Comparison of ENCODE assay signal across 1 cellular context in genomic region chr3:97970929-97971460, GRCh38.
TF ChIP-seq lines count a peak whose summit lies in the region.

No MANE protein-coding gene starts in this region.

TF ChIP-seq in HCT116, 20 proteins besides CTCF, POLR2A, EP300 and RAD21 (continued from another document):
- TF ChIP-seq ZNF274 (IDR thresholded peaks at IDR 0.05; ENCODE audit: low read depth, low read length): no peak
- TF ChIP-seq POLR2AphosphoS5 (IDR thresholded peaks at IDR 0.05; ENCODE audit: low read depth, low read length): no peak
TF ChIP-seq in HCT116: peak in this region for 0.
